ENCODE assay signal across 8 cellular contexts in the genomic region with DNA sequence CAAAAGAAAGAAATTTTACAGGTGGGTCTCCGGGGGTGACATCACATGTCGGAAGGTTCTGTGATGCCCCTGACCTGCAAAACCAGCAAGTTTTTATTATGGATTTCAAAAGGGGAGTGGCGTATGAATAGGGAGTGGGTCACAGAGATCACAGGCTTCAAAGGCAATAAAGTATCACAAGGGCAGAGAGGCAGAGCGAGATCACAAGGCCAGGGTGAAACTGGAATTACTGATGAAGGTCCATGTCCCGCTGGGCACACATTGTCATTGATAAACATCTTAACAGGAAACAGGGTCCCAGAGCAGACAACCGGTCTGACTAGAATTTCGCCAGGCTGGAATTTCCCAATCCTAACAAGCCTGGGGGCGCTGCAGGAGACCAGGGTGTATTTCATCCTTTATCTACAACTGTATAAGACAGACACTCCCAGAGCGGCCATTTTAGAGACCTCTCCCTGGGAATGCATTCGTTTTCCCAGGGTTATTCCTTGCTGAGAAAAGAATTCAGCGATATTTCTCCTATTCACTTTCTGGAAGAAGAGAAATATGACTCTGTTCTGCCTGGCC. TPM values are rescaled to one million over a fixed set of nuclear protein-coding genes. Genes with fewer than 3 reads are reported as not detected.
A peak's percentile ranks its signal among the peaks of the same experiment; 100 is the strongest.
DNase-seq lines count a peak whose midpoint lies in the region; ATAC-seq, FAIRE-seq and TF ChIP-seq lines count a peak whose summit lies in the region.
"Not testable (repeated sequence)": the region's sequence is repeated elsewhere in the genome, so short reads cannot be mapped to it uniquely, and the experiment has no call there.

No MANE protein-coding gene starts in this region.

- FAIRE-seq in A549 (lab: Jason Lieb, UNC), result not testable (repeated sequence)

- TF ChIP-seq POLR2A in A549 (IDR thresholded peaks at IDR 0.05; ENCODE audit: low read length); HCT116 (IDR thresholded peaks at IDR 0.05; ENCODE audit: borderline replicate concordance, extremely low read depth, insufficient read depth, insufficient read length): not testable (repeated sequence)

- H3K4me1 ChIP-seq in A549, result peaks cover 17% of the 10 kb centered on the region
- peaks cover 36% of the 10 kb centered on the region for H3K4me1 ChIP-seq in CD8-positive, alpha-beta memory T cell (ENCODE audit: insufficient read depth, low read length)
- not testable (repeated sequence) for H3K4me1 ChIP-seq in HCT116 (ENCODE audit: control insufficient read depth in 1 of 2, insufficient read depth in 2 of 2, low read length in 2 of 2)

- CTCF ChIA-PET in A549 (lab: Yijun Ruan, JAX); HCT116 (lab: Charles Lee): not testable (repeated sequence)
- CTCF ChIA-PET in CD8-positive, alpha-beta memory T cell (lab: Charles Lee), result interaction anchor here (0.9 to 3.2 kb wide), 6 partner anchors 20 to 123 kb away, joined by 3 to 27 read pairs (median 6); partner anchors contain the start of genes GLIPR1, GLIPR1L1 and GLIPR1L2

- BruUV-seq in HCT116 (replicated peaks; lab: Mats Ljungman, UMichigan), result not testable (repeated sequence)

- 0 out of 3 replicates have a peak, but pooled peaks have one; percentile 8 for TF ChIP-seq CTCF in A549 (IDR thresholded peaks at IDR 0.05)
- not testable (repeated sequence) for TF ChIP-seq CTCF in HCT116 (IDR thresholded peaks at IDR 0.05 in 2 of 3, conservative IDR thresholded peaks at IDR 0.05 in 1 of 3; ENCODE audit: borderline replicate concordance in 1 of 3, insufficient read depth in 1 of 3, low read depth in 2 of 3, low read length in 2 of 3); nephron progenitor cell (IDR thresholded peaks at IDR 0.05)

- H2AFZ ChIP-seq in HCT116 (ENCODE audit: low read depth, low read length, poor library complexity, severe bottlenecking), result not testable (repeated sequence)

- not testable (repeated sequence) for H3K27me3 ChIP-seq in CD8-positive, alpha-beta memory T cell (ENCODE audit: insufficient read depth, low read length, poor library complexity, severe bottlenecking); HCT116 (ENCODE audit: insufficient read depth, low read length)

- not testable (repeated sequence) for H4K20me1 ChIP-seq in HCT116 (ENCODE audit: insufficient read depth)

- peaks cover 48 to 59% (median 55%) of the 10 kb centered on the region in 3 donors for H3K4me1 Mint-ChIP-seq in CD8-positive, alpha-beta memory T cell
- peaks cover 31% of the 10 kb centered on the region for H3K4me1 Mint-ChIP-seq in T-helper 17 cell
- peaks cover 35% of the 10 kb centered on the region for H3K4me1 Mint-ChIP-seq in activated naive CD8-positive, alpha-beta T cell treated with anti-CD3 and anti-CD28 coated beads, Interleukin-2, amount 10 ng/mL, durations not matched to agents 7 days and 5 days
- H3K4me1 Mint-ChIP-seq in immature natural killer cell, result peaks cover 51 to 65% of the 10 kb centered on the region in 2 donors
- H3K4me1 Mint-ChIP-seq in nephron progenitor cell, result not testable (repeated sequence)

- peak overlapping the region; percentile 39; the same call in 2 of the 3 replicates for H3K4me2 ChIP-seq in A549
- H3K4me2 ChIP-seq in HCT116 (ENCODE audit: low read length), result not testable (repeated sequence)

- H3K36me3 Mint-ChIP-seq in CD8-positive, alpha-beta memory T cell; T-helper 17 cell (ENCODE audit: low read depth); immature natural killer cell; nephron progenitor cell (ENCODE audit: low read depth): not testable (repeated sequence)
- H3K36me3 Mint-ChIP-seq in activated naive CD8-positive, alpha-beta T cell treated with anti-CD3 and anti-CD28 coated beads, Interleukin-2, amount 10 ng/mL, durations not matched to agents 7 days and 5 days, result peaks cover 30% of the 10 kb centered on the region

- not testable (repeated sequence) for TF ChIP-seq RAD21 in A549 (conservative IDR thresholded peaks at IDR 0.05 in 1 of 2, IDR thresholded peaks at IDR 0.05 in 1 of 2); HCT116 (IDR thresholded peaks at IDR 0.05; ENCODE audit: low read depth)

- not testable (repeated sequence) for H3K9me3 ChIP-seq in A549; CD8-positive, alpha-beta memory T cell (ENCODE audit: low read length); HCT116 (ENCODE audit: control insufficient read depth in 1 of 2, insufficient read depth in 1 of 2, low read depth in 1 of 2, low read length in 2 of 2); T-helper 17 cell (ENCODE audit: control insufficient read depth, low read length, poor library complexity, severe bottlenecking)

- not testable (repeated sequence) for ATAC-seq in A549; HCT116; T-helper 17 cell; activated naive CD8-positive, alpha-beta T cell treated with anti-CD3 and anti-CD28 coated beads, Interleukin-2, amount 10 ng/mL, durations not matched to agents 7 days and 5 days (ENCODE audit: low read depth)

- not testable (repeated sequence) for H3K4me3 ChIP-seq in A549; CD8-positive, alpha-beta memory T cell (ENCODE audit: low read length); HCT116 (replicated peaks in 1 of 2; ENCODE audit: low read depth in 1 of 2, low read length in 2 of 2)

- intact Hi-C loops in HCT116 (cut with micrococcal nuclease), result not testable (repeated sequence)

- H3K4me3 Mint-ChIP-seq in CD8-positive, alpha-beta memory T cell, result peak overlapping the region in 6 of 7 donors; percentile 24 to 90 (median 46)
- peak overlapping the region; percentile 26 for H3K4me3 Mint-ChIP-seq in T-helper 17 cell
- H3K4me3 Mint-ChIP-seq in activated naive CD8-positive, alpha-beta T cell treated with anti-CD3 and anti-CD28 coated beads, Interleukin-2, amount 10 ng/mL, durations not matched to agents 7 days and 5 days, result peak overlapping the region; percentile 35
- H3K4me3 Mint-ChIP-seq in immature natural killer cell, result peak overlapping the region; percentile 40 to 77 (median 73)
- H3K4me3 Mint-ChIP-seq in nephron progenitor cell, result not testable (repeated sequence)

- RAD21 ChIA-PET in HCT116 (lab: Charles Lee; ENCODE audit: low non-redundant PET in 1 of 2, low total read pairs in 2 of 2, uncharacterized antibody in 2 of 2, unreplicated experiment in 2 of 2), result not testable (repeated sequence)

- H3K27me3 Mint-ChIP-seq in CD8-positive, alpha-beta memory T cell; T-helper 17 cell; activated naive CD8-positive, alpha-beta T cell treated with anti-CD3 and anti-CD28 coated beads, Interleukin-2, amount 10 ng/mL, durations not matched to agents 7 days and 5 days; immature natural killer cell (ENCODE audit: low read depth in 3 of 3); nephron progenitor cell (ENCODE audit: low read depth, poor library complexity): not testable (repeated sequence)

- not testable (repeated sequence) for TF ChIP-seq EP300 in A549 (IDR thresholded peaks at IDR 0.05)

- H3K27ac ChIP-seq in A549, result 0 out of 6 replicates have a peak overlapping the region, but pooled peaks of 1 of the 2 experiments have one; percentile 48
- H3K27ac ChIP-seq in CD8-positive, alpha-beta memory T cell (ENCODE audit: low read depth, low read length); HCT116 (ENCODE audit: low read depth, low read length): not testable (repeated sequence)

- DNase-seq in A549 (ENCODE audit: low read depth in 1 of 2, low spot score in 1 of 2) (peak in 1 of 2 experiments; percentile 34), NCI-H69 (lab: John Stamatoyannopoulos, UW) (peak; percentile 1), nephron progenitor cell (peak; percentile 6)
- not testable (repeated sequence) for DNase-seq in CD8-positive, alpha-beta memory T cell; HCT116 (ENCODE audit: low read depth, low spot score); T-helper 17 cell; activated naive CD8-positive, alpha-beta T cell treated with anti-CD3 and anti-CD28 coated beads, Interleukin-2, amount 10 ng/mL, durations not matched to agents 7 days and 5 days; immature natural killer cell

- 51% methylated on average over 11 of the region's 11 CpGs for WGBS in A549 (ENCODE audit: missing lambda C conversion rate)

- H3K9ac ChIP-seq in HCT116 (ENCODE audit: low read length), result not testable (repeated sequence)

- H3K9me2 ChIP-seq in HCT116 (ENCODE audit: insufficient read depth), result not testable (repeated sequence)

- POLR2A ChIA-PET in A549 (lab: Yijun Ruan, JAX); HCT116 (lab: Charles Lee): not testable (repeated sequence)
- POLR2A ChIA-PET in CD8-positive, alpha-beta memory T cell (lab: Charles Lee), result interaction anchor here (0.5 to 1.2 kb wide), 4 partner anchors 23 to 66 kb away, joined by 4 to 7 read pairs (median 4); partner anchors contain the start of genes GLIPR1 and KRR1
- POLR2A ChIA-PET in activated naive CD8-positive, alpha-beta T cell treated with anti-CD3 and anti-CD28 coated beads, Interleukin-2, amount 10 ng/mL, durations not matched to agents 7 days and 5 days (lab: Charles Lee), result interaction anchor here (0.9 to 1.0 kb wide), 2 partner anchors 21 to 25 kb away, joined by 3 to 4 read pairs; no protein-coding TSS in a partner anchor

- not testable (repeated sequence) for H3K36me3 ChIP-seq in CD8-positive, alpha-beta memory T cell (ENCODE audit: insufficient read depth, low read length); HCT116 (ENCODE audit: control insufficient read depth in 1 of 2, insufficient read depth in 2 of 2, low read length in 2 of 2)

- H3K9me3 Mint-ChIP-seq in CD8-positive, alpha-beta memory T cell; activated naive CD8-positive, alpha-beta T cell treated with anti-CD3 and anti-CD28 coated beads, Interleukin-2, amount 10 ng/mL, durations not matched to agents 7 days and 5 days; immature natural killer cell: not testable (repeated sequence)
- peaks cover 41% of the 10 kb centered on the region for H3K9me3 Mint-ChIP-seq in nephron progenitor cell

- not testable (repeated sequence) for H3K79me2 ChIP-seq in HCT116 (ENCODE audit: insufficient read depth, low read length)

- H3K27ac Mint-ChIP-seq in CD8-positive, alpha-beta memory T cell, result peak overlapping the region in 7 of 8 donors; percentile 1 to 89 (median 46)
- H3K27ac Mint-ChIP-seq in T-helper 17 cell, result peak overlapping the region; percentile 89
- H3K27ac Mint-ChIP-seq in activated naive CD8-positive, alpha-beta T cell treated with anti-CD3 and anti-CD28 coated beads, Interleukin-2, amount 10 ng/mL, durations not matched to agents 7 days and 5 days, result peak overlapping the region; percentile 51
- peak overlapping the region; percentile 69 to 95 (median 82) for H3K27ac Mint-ChIP-seq in immature natural killer cell
- not testable (repeated sequence) for H3K27ac Mint-ChIP-seq in nephron progenitor cell

RNA-seq across cellular contexts. Expression of gene GLIPR1, which starts 22.7 kb away (rescaled TPM):
- polyA plus RNA-seq in A549 (2011; rRNA removed), result 42.2 and 45.8 TPM in 2 replicates
- 13.4 and 20.0 TPM in 2 replicates for polyA plus RNA-seq in A549 (2012; cell fraction: cytosol; rRNA removed)
- 9.9 and 16.0 TPM in 2 replicates for polyA plus RNA-seq in A549 (2012; cell fraction: nucleus; rRNA removed)
- 42.6 to 45.0 TPM (median 44.5 TPM) in 3 replicates for polyA plus RNA-seq in A549 (2017; fragmentation: RNase III; extraction: RNeasy Plus Mini Kit Qiagen cat#74134 plus additional on column Dnase treatment)
- polyA minus RNA-seq in A549 (2011; rRNA and poly(A)+ RNA removed), result 37.9 and 42.2 TPM in 2 replicates
- total RNA-seq in CD8-positive, alpha-beta memory T cell, result 10 to 100 TPM; 22.2 to 22.8 TPM
- polyA plus RNA-seq in CD8-positive, alpha-beta memory T cell, result 202 TPM
- total RNA-seq in HCT116 (2021; ENCODE audit: unreplicated experiment), result 0.39 TPM
- 0.88 and 0.92 TPM in 2 replicates for polyA plus RNA-seq in HCT116 (2012)
- 100 to 1,000 TPM; 104 to 105 TPM for total RNA-seq in T-helper 17 cell
- total RNA-seq in activated naive CD8-positive, alpha-beta T cell treated with anti-CD3 and anti-CD28 coated beads, Interleukin-2, amount 10 ng/mL, durations not matched to agents 7 days and 5 days, result 10 to 100 TPM; 57.9 to 63.3 TPM
- polyA plus RNA-seq in immature natural killer cell, result 100 to 1,000 TPM; 132 to 229 (median 201) TPM

RNA-seq across cellular contexts. Expression of gene KRR1, which starts 53.6 kb away (rescaled TPM):
- polyA plus RNA-seq in A549 (2011; rRNA removed), result 63.9 and 122 TPM in 2 replicates
- 11.7 and 16.0 TPM in 2 replicates for polyA plus RNA-seq in A549 (2012; cell fraction: cytosol; rRNA removed)
- 7.1 and 8.6 TPM in 2 replicates for polyA plus RNA-seq in A549 (2012; cell fraction: nucleus; rRNA removed)
- 63.7 to 74.3 TPM (median 66.1 TPM) in 3 replicates for polyA plus RNA-seq in A549 (2017; fragmentation: RNase III; extraction: RNeasy Plus Mini Kit Qiagen cat#74134 plus additional on column Dnase treatment)
- polyA minus RNA-seq in A549 (2011; rRNA and poly(A)+ RNA removed), result 13.2 and 19.6 TPM in 2 replicates
- 100 to 1,000 TPM; 143 to 151 TPM for total RNA-seq in CD8-positive, alpha-beta memory T cell
- 76.8 TPM for polyA plus RNA-seq in CD8-positive, alpha-beta memory T cell
- total RNA-seq in HCT116 (2021; ENCODE audit: unreplicated experiment), result 192 TPM
- polyA plus RNA-seq in HCT116 (2012), result 64.7 and 79.9 TPM in 2 replicates
- total RNA-seq in T-helper 17 cell, result 100 to 1,000 TPM in 1 of 2 donors, 10 to 100 TPM in 1; 98.0 to 123 TPM
- 10 to 100 TPM; 59.1 to 70.6 TPM for total RNA-seq in activated naive CD8-positive, alpha-beta T cell treated with anti-CD3 and anti-CD28 coated beads, Interleukin-2, amount 10 ng/mL, durations not matched to agents 7 days and 5 days
- polyA plus RNA-seq in immature natural killer cell, result 10 to 100 TPM; 22.1 to 67.2 (median 51.8) TPM

Comparison
In these comparisons a context has a peak if more than half of its experiments do, and no peak if none do; other contexts are left out.
1. RNA of gene GLIPR1, which starts 22.7 kb away (total RNA-seq): 104 to 105 TPM in T-helper 17 cell, 57.9 to 63.3 TPM in activated naive CD8-positive, alpha-beta T cell treated with anti-CD3 and anti-CD28 coated beads, Interleukin-2, amount 10 ng/mL, durations not matched to agents 7 days and 5 days and 22.2 to 22.8 TPM in CD8-positive, alpha-beta memory T cell; 0.39 TPM in HCT116 (single experiment); every median in the first group is over 10 times any median in the second.